Comparison of ENCODE assay signal across 1 cellular context in the genomic region with DNA sequence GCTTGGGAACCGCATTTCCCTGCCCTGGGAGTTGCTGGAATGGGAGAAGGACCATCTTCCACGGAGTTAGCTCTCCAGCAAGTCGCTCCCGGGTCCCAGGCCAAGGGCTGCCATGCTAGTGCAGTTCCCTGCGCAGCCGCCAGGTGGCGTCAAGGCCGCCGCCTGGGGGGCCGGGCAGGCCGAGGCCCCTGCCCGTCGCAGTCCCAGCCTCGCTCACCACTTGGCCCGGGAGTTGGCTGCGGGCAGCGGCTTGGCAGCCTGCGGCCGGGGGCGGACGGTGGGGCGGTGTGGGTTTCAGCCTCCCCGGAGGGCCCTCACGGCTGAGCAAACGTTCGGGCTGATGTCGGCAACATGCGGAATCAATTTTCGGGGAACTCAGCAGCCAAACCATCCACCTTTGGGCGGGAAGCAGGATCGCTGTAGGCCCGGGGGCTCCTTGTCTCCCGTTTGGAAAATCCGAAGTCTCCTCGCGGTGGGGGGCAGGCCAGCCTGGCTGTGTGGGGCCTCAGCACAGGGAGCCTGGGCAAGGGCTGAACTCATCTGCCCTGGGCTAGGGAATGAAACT.
A peak's percentile ranks its signal among the peaks of the same experiment; 100 is the strongest.
TF ChIP-seq lines count a peak whose summit lies in the region.

No MANE protein-coding gene starts in this region.

TF ChIP-seq in H1, 55 proteins besides CTCF, POLR2A, EP300 and RAD21:
- TF ChIP-seq GABPA (IDR thresholded peaks at IDR 0.05; ENCODE audit: borderline replicate concordance, insufficient read depth, low read length) (no peak), SP2 (IDR thresholded peaks at IDR 0.05; ENCODE audit: low read length) (no peak), HDAC2 (IDR thresholded peaks at IDR 0.05; ENCODE audit: borderline replicate concordance in 1 of 2, low read depth in 2 of 2, low read length in 2 of 2) (no peak), TBP (IDR thresholded peaks at IDR 0.05; ENCODE audit: low read depth, low read length) (peak; percentile 61; the same call in 1 of the 2 replicates), MAFK (IDR thresholded peaks at IDR 0.05; ENCODE audit: low read depth, low read length) (no peak), EZH2 (IDR thresholded peaks at IDR 0.05; ENCODE audit: low read depth, low read length, severe bottlenecking) (no peak), SAP30 (IDR thresholded peaks at IDR 0.05; ENCODE audit: insufficient read depth, insufficient replicate concordance, low read length) (no peak), SIRT6 (IDR thresholded peaks at IDR 0.05; ENCODE audit: low read length) (no peak), SP4 (IDR thresholded peaks at IDR 0.05; ENCODE audit: low read length) (no peak), SIX5 (IDR thresholded peaks at IDR 0.05; ENCODE audit: low read depth, low read length) (no peak), EGR1 (IDR thresholded peaks at IDR 0.05; ENCODE audit: borderline replicate concordance, low read depth, low read length) (peak; percentile 26; the same call in 1 of the 2 replicates), PHF8 (conservative IDR thresholded peaks at IDR 0.05; ENCODE audit: low read depth, low read length) (no peak), KDM4A (IDR thresholded peaks at IDR 0.05; ENCODE audit: low read depth, low read length, severe bottlenecking) (peak; percentile 29), CTBP2 (IDR thresholded peaks at IDR 0.05; ENCODE audit: borderline replicate concordance, insufficient read depth, insufficient read length, low read length) (no peak), CREB1 (IDR thresholded peaks at IDR 0.05) (no peak), SUZ12 (IDR thresholded peaks at IDR 0.05; ENCODE audit: low read length) (no peak), SP1 (IDR thresholded peaks at IDR 0.05; ENCODE audit: low read depth, low read length) (no peak), YY1 (IDR thresholded peaks at IDR 0.05; ENCODE audit: low read depth, low read length) (peak; percentile 82), ZNF274 (IDR thresholded peaks at IDR 0.05; ENCODE audit: borderline replicate concordance, extremely low read depth, low read length) (no peak), JUND (IDR thresholded peaks at IDR 0.05; ENCODE audit: low read length) (0 out of 2 replicates have a peak, but pooled peaks have one; percentile 24), RFX5 (IDR thresholded peaks at IDR 0.05; ENCODE audit: borderline replicate concordance, low read depth, low read length) (no peak), BRCA1 (IDR thresholded peaks at IDR 0.05; ENCODE audit: low read depth, low read length) (no peak), RXRA (IDR thresholded peaks at IDR 0.05; ENCODE audit: insufficient read depth, low read depth, low read length) (no peak), GTF2F1 (IDR thresholded peaks at IDR 0.05; ENCODE audit: borderline replicate concordance, low read depth, low read length) (no peak), TAF7 (optimal IDR thresholded peaks at IDR 0.05; ENCODE audit: borderline replicate concordance, low read depth, low read length) (no peak), ASH2L (IDR thresholded peaks at IDR 0.05; ENCODE audit: low read length) (peak; percentile 38), CBX5 (IDR thresholded peaks at IDR 0.05; ENCODE audit: low read depth, low read length) (no peak), CHD1 (IDR thresholded peaks at IDR 0.05; ENCODE audit: low read depth, low read length) (no peak)
- TF ChIP-seq, protein P1, sequence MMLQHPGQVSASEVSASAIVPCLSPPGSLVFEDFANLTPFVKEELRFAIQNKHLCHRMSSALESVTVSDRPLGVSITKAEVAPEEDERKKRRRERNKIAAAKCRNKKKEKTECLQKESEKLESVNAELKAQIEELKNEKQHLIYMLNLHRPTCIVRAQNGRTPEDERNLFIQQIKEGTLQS (IDR thresholded peaks at IDR 0.05; ENCODE audit: insufficient read depth, low read depth, low read length): no peak
- TF ChIP-seq, protein P2, sequence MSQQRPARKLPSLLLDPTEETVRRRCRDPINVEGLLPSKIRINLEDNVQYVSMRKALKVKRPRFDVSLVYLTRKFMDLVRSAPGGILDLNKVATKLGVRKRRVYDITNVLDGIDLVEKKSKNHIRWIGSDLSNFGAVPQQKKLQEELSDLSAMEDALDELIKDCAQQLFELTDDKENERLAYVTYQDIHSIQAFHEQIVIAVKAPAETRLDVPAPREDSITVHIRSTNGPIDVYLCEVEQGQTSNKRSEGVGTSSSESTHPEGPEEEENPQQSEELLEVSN (IDR thresholded peaks at IDR 0.05): peak; percentile 72
- TF ChIP-seq, protein P3, sequence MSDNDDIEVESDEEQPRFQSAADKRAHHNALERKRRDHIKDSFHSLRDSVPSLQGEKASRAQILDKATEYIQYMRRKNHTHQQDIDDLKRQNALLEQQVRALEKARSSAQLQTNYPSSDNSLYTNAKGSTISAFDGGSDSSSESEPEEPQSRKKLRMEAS (IDR thresholded peaks at IDR 0.05): 0 out of 2 replicates have a peak, but pooled peaks have one; percentile 5
